ENCODE assay signal across 11 cellular contexts in the genomic region with DNA sequence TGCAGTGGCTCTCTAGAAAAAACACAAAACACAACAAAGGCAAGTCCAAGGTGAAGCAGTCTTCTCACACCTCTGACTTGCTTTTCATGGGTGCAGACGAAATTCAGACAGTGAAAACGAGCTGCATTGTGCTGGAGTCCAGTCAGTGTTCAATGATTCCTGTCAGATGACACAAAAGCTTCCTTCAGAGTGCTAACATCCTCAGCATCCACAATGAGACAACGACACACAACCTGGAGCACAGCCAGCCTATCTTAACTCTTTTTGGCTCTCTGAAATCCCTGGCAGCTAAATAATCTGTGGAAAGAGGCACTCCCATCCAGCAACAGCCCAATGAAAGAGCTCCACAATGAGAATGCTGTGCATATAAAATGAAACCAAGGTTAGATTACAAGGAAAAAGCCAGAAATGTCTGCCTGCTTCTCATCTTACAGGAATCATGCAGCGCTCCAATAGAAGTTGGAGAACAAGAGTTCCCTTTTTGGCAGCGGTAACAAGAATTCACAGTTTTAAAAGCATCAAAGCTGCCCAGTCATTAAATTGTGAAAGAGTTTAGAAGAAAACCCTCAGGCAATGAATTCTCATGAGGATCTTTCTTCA.
DNase-seq lines count a peak whose midpoint lies in the region; ATAC-seq and TF ChIP-seq lines count a peak whose summit lies in the region.
"Had no signal": no experiment of that assay in that cellular context is flagged by ENCODE, and none has a peak within 500 bp of the region (broad histone marks: within the 10 kb centered on the region; RNA-seq: fewer than 3 reads in every experiment).

No MANE protein-coding gene starts in this region.

- H3K9me3 ChIP-seq in RWPE2 (ENCODE audit: severe bottlenecking) (no peaks in the 10 kb centered on the region), T-helper 17 cell (ENCODE audit: control insufficient read depth, low read length, poor library complexity, severe bottlenecking) (no peaks in the 10 kb centered on the region)
- H3K9me3 ChIP-seq: A549, BLaER1 had no signal

- H3K36me3 ChIP-seq in RWPE2 (ENCODE audit: low read depth) = no peaks in the 10 kb centered on the region
- H3K36me3 ChIP-seq: BLaER1 had no signal

- H3K36me3 Mint-ChIP-seq in T-helper 17 cell (ENCODE audit: low read depth) = no peaks in the 10 kb centered on the region

- no peaks in the 10 kb centered on the region for H3K4me1 Mint-ChIP-seq in T-helper 17 cell
- H3K4me1 Mint-ChIP-seq: GM23338 had no signal

- no peak overlapping the region for H3K27ac Mint-ChIP-seq in T-helper 17 cell
- H3K27ac Mint-ChIP-seq: GM23338 had no signal

- ATAC-seq in RWPE2 (ENCODE audit: low read depth) (peak; percentile 29; the same call in 1 of the 3 replicates), GM21390 (IDR thresholded peaks at IDR 0.05; ENCODE audit: unreplicated experiment) (no peak), T-helper 17 cell (no peak)
- ATAC-seq: A549, GM23338 had no signal

- H3K4me3 ChIP-seq in RWPE2 (ENCODE audit: severe bottlenecking) = no peak overlapping the region
- H3K4me3 ChIP-seq: A549, BLaER1, GM23338 had no signal

- no peaks in the 10 kb centered on the region for H3K27me3 ChIP-seq in RWPE2 (ENCODE audit: insufficient read depth, poor library complexity, severe bottlenecking)
- H3K27me3 ChIP-seq: BLaER1 had no signal

- no peak for TF ChIP-seq CTCF in RWPE2 (IDR thresholded peaks at IDR 0.05; ENCODE audit: poor library complexity, severe bottlenecking)

- no peak overlapping the region for H3K27ac ChIP-seq in RWPE2 (ENCODE audit: poor library complexity, severe bottlenecking)
- H3K27ac ChIP-seq: A549, BLaER1 had no signal

- no peaks in the 10 kb centered on the region for H3K27me3 Mint-ChIP-seq in T-helper 17 cell

- no peak overlapping the region for H3K4me3 Mint-ChIP-seq in T-helper 17 cell
- H3K4me3 Mint-ChIP-seq: GM23338 had no signal

- DNase-seq in RWPE2 (ENCODE audit: low spot score) = no peak
- DNase-seq in medulla oblongata (ENCODE audit: extremely low spot score) = peak; percentile 14
- peak; percentile 35 for DNase-seq in putamen (ENCODE audit: low spot score)
- no peak for DNase-seq in T-helper 17 cell
- DNase-seq in SHP77 treated with DMSO at 0.1 percent for 48 hours (lab: John Stamatoyannopoulos, UW) = no peak
- DNase-seq: DMS53, H7 had no signal

- no peaks in the 10 kb centered on the region for H3K4me1 ChIP-seq in RWPE2 (ENCODE audit: insufficient read depth, poor library complexity, severe bottlenecking)
- H3K4me1 ChIP-seq: A549, BLaER1 had no signal

Comparison
In these comparisons a context has a peak if more than half of its experiments do, and no peak if none do; other contexts are left out.
1. DNase-seq: peak in medulla oblongata (single experiment) and putamen (single experiment); none in RWPE2 (single experiment), T-helper 17 cell (0 of 3) and SHP77 treated with DMSO at 0.1 percent for 48 hours (single experiment).